Comparison of ENCODE assay signal across 8 cellular contexts in the genomic region with DNA sequence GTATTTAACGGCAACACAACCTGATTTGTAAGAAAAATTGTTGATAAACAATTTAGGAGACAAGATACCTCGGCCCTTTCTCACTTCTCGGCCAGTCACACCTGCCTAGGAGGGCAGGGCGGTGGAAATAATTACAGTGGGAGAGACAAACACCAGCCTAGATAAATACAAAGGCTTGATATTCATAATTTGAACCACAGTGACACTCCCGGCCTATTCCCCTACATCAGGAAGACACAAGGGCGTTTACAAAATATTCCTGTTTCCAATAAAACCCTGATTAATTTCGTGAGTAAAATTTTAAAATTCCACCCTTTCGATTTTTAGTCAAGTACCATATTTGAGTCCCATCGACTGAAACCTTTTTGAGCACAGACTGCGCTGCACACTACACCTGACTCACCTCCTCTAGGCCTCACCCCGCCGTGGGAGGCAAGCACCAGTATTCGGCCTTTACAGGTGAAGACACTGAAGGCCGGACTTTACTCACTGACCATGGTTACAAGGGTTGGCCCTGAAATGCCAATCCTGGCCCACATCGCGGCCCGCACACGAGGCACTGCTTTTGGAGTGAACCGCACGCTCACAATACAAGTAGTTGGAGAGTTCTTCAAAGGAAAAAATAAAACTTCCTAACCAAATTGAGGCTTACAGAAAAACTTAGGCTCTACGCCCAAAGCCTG.
DNase-seq lines count a peak whose midpoint lies in the region; ATAC-seq and TF ChIP-seq lines count a peak whose summit lies in the region.

No MANE protein-coding gene starts in this region.

- peak overlapping the region; percentile 90 for H3K4me3 ChIP-seq in brain microvascular endothelial cell (ENCODE audit: low read depth, low read length)

- H3K36me3 ChIP-seq in brain microvascular endothelial cell (replicated peaks) = no peaks in the 10 kb centered on the region

- no peaks in the 10 kb centered on the region for H3K27me3 ChIP-seq in brain microvascular endothelial cell (replicated peaks)

- TF ChIP-seq POLR2A in GM18505 (IDR thresholded peaks at IDR 0.05; ENCODE audit: borderline replicate concordance, extremely low read depth, insufficient read depth, insufficient read length) = no peak

- in situ Hi-C loops in brain microvascular endothelial cell (cut with HindIII; ENCODE audit: low pct_ligation_motif_present, low sequenced_read_pairs) = no loop called here

- DNase-seq in AG08395 (ENCODE audit: low spot score) = peak; percentile 9
- peak; percentile 8 for DNase-seq in T follicular helper cell (ENCODE audit: low read depth)
- DNase-seq in brain microvascular endothelial cell = no peak
- peak; percentile 57 for DNase-seq in islet precursor cell
- peak; percentile 8 to 24 for DNase-seq in stimulated activated CD4-positive, alpha-beta T cell treated with anti-CD3 and anti-CD28 coated beads, Interleukin-15, amount 100 ng/mL, for 1 hour (ENCODE audit: low read depth in 1 of 2, low spot score in 1 of 2)
- no peak for DNase-seq in DMS114 treated with DMSO at 0.1 percent for 48 hours (lab: John Stamatoyannopoulos, UW; ENCODE audit: unreplicated experiment)

- peak overlapping the region; percentile 84 for H3K27ac ChIP-seq in brain microvascular endothelial cell

- peak; percentile 32 for ATAC-seq in HG02938 (IDR thresholded peaks at IDR 0.05; ENCODE audit: unreplicated experiment)
- no peak for ATAC-seq in GM18505 (IDR thresholded peaks at IDR 0.05; ENCODE audit: unreplicated experiment)

- no peak for TF ChIP-seq CTCF in brain microvascular endothelial cell (IDR thresholded peaks at IDR 0.05; ENCODE audit: low read depth, low read length, missing control alignments)

Comparison
In these comparisons a context has a peak if more than half of its experiments do, and no peak if none do; other contexts are left out.
1. DNase-seq: peak in AG08395 (single experiment), T follicular helper cell (single experiment), islet precursor cell (single experiment) and stimulated activated CD4-positive, alpha-beta T cell treated with anti-CD3 and anti-CD28 coated beads, Interleukin-15, amount 100 ng/mL, for 1 hour (2 of 2); none in brain microvascular endothelial cell (single experiment) and DMS114 treated with DMSO at 0.1 percent for 48 hours (single experiment).